In genomic region chr11:28759311-28759710, GRCh38 we compare ENCODE assay signal across 16 cellular contexts.
DNase-seq lines count a peak whose midpoint lies in the region; ATAC-seq, FAIRE-seq and TF ChIP-seq lines count a peak whose summit lies in the region.
"Had no signal": no experiment of that assay in that cellular context is flagged by ENCODE, and none has a peak within 500 bp of the region (broad histone marks: within the 10 kb centered on the region; RNA-seq: fewer than 3 reads in every experiment).

No MANE protein-coding gene starts in this region.

- peak overlapping the region; percentile 93 for H2AK5ac ChIP-seq in IMR-90 (ENCODE audit: low read depth, low read length)
- H2AK5ac ChIP-seq in H1 (ENCODE audit: low read depth, low read length) = no peak overlapping the region
- no peak overlapping the region for H2AK5ac ChIP-seq in mesenchymal stem cell (ENCODE audit: low read length, severe bottlenecking)

- TF ChIP-seq EP300 in H1 (IDR thresholded peaks at IDR 0.05; ENCODE audit: borderline replicate concordance in 1 of 2, low read depth in 2 of 2, low read length in 2 of 2) = no peak

- in situ Hi-C loops in ACHN (cut with HindIII; ENCODE audit: low pct_ligation_motif_present, low pct_unique_long_range_greater_than_20kb, low sequenced_read_pairs) = no loop called here
- in situ Hi-C loops in IMR-90 (cut with MboI; ENCODE audit: low sequenced_read_pairs) = no loop called here

- CTCF ChIA-PET in IMR-90 (lab: Yijun Ruan, JAX) (interaction anchor here (0.6 to 1.0 kb wide), 2 partner anchors 400 to 593 kb away, joined by 3 to 4 read pairs; no protein-coding TSS in a partner anchor), H1 (lab: Charles Lee; ENCODE audit: partially characterized antibody) (interaction anchor here (0.5 kb wide), 1 partner anchor 1600 kb away, joined by 4 read pairs; no protein-coding TSS in a partner anchor)

- peak overlapping the region; percentile 85 for H3K56ac ChIP-seq in IMR-90 (ENCODE audit: extremely low read depth, insufficient read depth, low read length)
- H3K56ac ChIP-seq in H1 (replicated peaks; ENCODE audit: insufficient read length, low read depth, low read length) = no peak overlapping the region

- no peaks in the 10 kb centered on the region for H3K79me2 ChIP-seq in H1 (ENCODE audit: control insufficient read depth in 1 of 2, insufficient read depth in 2 of 2, low read length in 2 of 2)

- H3K4me2 ChIP-seq in IMR-90 (ENCODE audit: low read depth, low read length) = no peak overlapping the region
- H3K4me2 ChIP-seq in H1 (ENCODE audit: insufficient read depth in 1 of 2, low read depth in 2 of 2, low read length in 2 of 2) = no peak overlapping the region
- H3K4me2 ChIP-seq in mesenchymal stem cell (ENCODE audit: low read length, poor library complexity, severe bottlenecking) = no peak overlapping the region

- H2BK5ac ChIP-seq in IMR-90 (ENCODE audit: low read depth, low read length, poor library complexity, severe bottlenecking) (peak overlapping the region; percentile 95), H1 (ENCODE audit: low read depth, low read length) (no peak overlapping the region), mesenchymal stem cell (ENCODE audit: low read depth, low read length, poor library complexity, severe bottlenecking) (no peak overlapping the region)

- intact Hi-C loops in IMR-90 (cut with micrococcal nuclease) (loop anchor here (1.0 to 10.0 kb wide), 4 partner anchors 205 to 1042 kb away; no protein-coding TSS in a partner anchor), psoas muscle (cut with DNase I) (no loop called here)

- no peak overlapping the region for H2AFZ ChIP-seq in IMR-90 (replicated peaks; ENCODE audit: low read length, poor library complexity)
- peak overlapping the region; percentile 18; the same call in 1 of the 2 replicates for H2AFZ ChIP-seq in H1 (ENCODE audit: low read length)
- H2AFZ ChIP-seq in mesenchymal stem cell (ENCODE audit: low read depth, low read length) = no peak overlapping the region

- no TSS peak for BruUV-seq in IMR-90 (replicated peaks; lab: Mats Ljungman, UMichigan)

- H3K4me3 ChIP-seq in IMR-90 (ENCODE audit: insufficient read depth, low read depth, low read length) (no peak overlapping the region), H1 (ENCODE audit: extremely low read depth in 1 of 4, insufficient read depth in 2 of 4, low read depth in 3 of 4, low read length in 4 of 4) (no peak overlapping the region), mesenchymal stem cell (ENCODE audit: insufficient read depth in 1 of 2, low read depth in 1 of 2, low read length in 2 of 2) (no peak overlapping the region), psoas muscle (no peak overlapping the region)
- H3K4me3 ChIP-seq: MG63, ovary, SJSA1 had no signal

- H2BK120ac ChIP-seq in IMR-90 (ENCODE audit: low read depth, low read length) = peak overlapping the region; percentile 98
- H2BK120ac ChIP-seq in H1 (replicated peaks; ENCODE audit: low read depth, low read length) = no peak overlapping the region
- H2BK120ac ChIP-seq in mesenchymal stem cell (ENCODE audit: low read depth, low read length) = no peak overlapping the region

- DNase-seq in ACHN (peak; percentile 81), IMR-90 (peak; percentile 59), H1 (ENCODE audit: low read depth in 1 of 2, low spot score in 2 of 2) (no peak), mesenchymal stem cell (peak; percentile 14), osteocyte (ENCODE audit: extremely low spot score, unreplicated experiment) (no peak), SIG-M5 (lab: John Stamatoyannopoulos, UW) (no peak), psoas muscle (no peak)
- no peak for DNase-seq in activated naive CD4-positive, alpha-beta T cell treated with anti-CD3 and anti-CD28 coated beads, Interleukin-2, amount 50 U/mL, for 72 hours (ENCODE audit: low spot score in 2 of 2)
- DNase-seq: activated CD8-positive, alpha-beta T cell treated with anti-CD3 and anti-CD28 coated beads, Interleukin-2, amount 10 ng/mL, durations not matched to agents 7 days and 5 days; activated gamma-delta T cell; caudate nucleus; COR-L47; MG63; NCI-H2081 treated with DMSO at 0.1 percent for 48 hours; ovary had no signal

- H2BK20ac ChIP-seq in IMR-90 (ENCODE audit: low read depth, low read length) (peak overlapping the region; percentile 98), H1 (ENCODE audit: low read length) (no peak overlapping the region)

- H3K23me2 ChIP-seq in H1 (ENCODE audit: low read depth, low read length) = no peaks in the 10 kb centered on the region; the same call in 1 of the 2 replicates

- H3K36me3 Mint-ChIP-seq in activated naive CD4-positive, alpha-beta T cell treated with anti-CD3 and anti-CD28 coated beads, Interleukin-2, amount 50 U/mL, for 72 hours = no peaks in the 10 kb centered on the region
- H3K36me3 Mint-ChIP-seq in osteocyte (ENCODE audit: unreplicated experiment) = no peaks in the 10 kb centered on the region

- H3K27me3 ChIP-seq in IMR-90 (ENCODE audit: control insufficient read depth, insufficient read depth, low read length) (no peaks in the 10 kb centered on the region), H1 (replicated peaks in 1 of 4; ENCODE audit: control insufficient read depth in 3 of 4, extremely low read depth in 1 of 4, insufficient read depth in 3 of 4, low read length in 3 of 4) (no peaks in the 10 kb centered on the region), mesenchymal stem cell (ENCODE audit: control insufficient read depth in 1 of 2, insufficient read depth in 1 of 2, low read length in 2 of 2) (no peaks in the 10 kb centered on the region), psoas muscle (ENCODE audit: insufficient read depth in 3 of 3, low read length in 2 of 3) (no peaks in the 10 kb centered on the region)
- H3K27me3 ChIP-seq: MG63, ovary, SJSA1 had no signal

- H2BK12ac ChIP-seq in H1 (ENCODE audit: low read depth, low read length) (no peak overlapping the region), mesenchymal stem cell (ENCODE audit: low read length in 2 of 2) (peak overlapping the region in 1 of 2 experiments; percentile 63)

- TF ChIP-seq POLR2A in IMR-90 (IDR thresholded peaks at IDR 0.05; ENCODE audit: low read depth, low read length) (no peak), H1 (IDR thresholded peaks at IDR 0.05; ENCODE audit: control extremely low read depth in 1 of 2, low read depth in 2 of 2, low read length in 2 of 2) (no peak)

- H3K23ac ChIP-seq in IMR-90 (ENCODE audit: low read depth, low read length) (peak overlapping the region; percentile 86), H1 (ENCODE audit: insufficient read length) (no peak overlapping the region), mesenchymal stem cell (ENCODE audit: low read length in 2 of 2) (no peak overlapping the region)

- peaks cover 3 to 5% of the 10 kb centered on the region in 2 donors for H3K9me3 Mint-ChIP-seq in activated naive CD4-positive, alpha-beta T cell treated with anti-CD3 and anti-CD28 coated beads, Interleukin-2, amount 50 U/mL, for 72 hours
- H3K9me3 Mint-ChIP-seq in osteocyte (ENCODE audit: unreplicated experiment) = peaks cover 4% of the 10 kb centered on the region

- H3K36me3 ChIP-seq in IMR-90 (ENCODE audit: control insufficient read depth, insufficient read depth, low read length) = no peaks in the 10 kb centered on the region
- no peaks in the 10 kb centered on the region for H3K36me3 ChIP-seq in H1 (ENCODE audit: control insufficient read depth in 2 of 4, insufficient read depth in 4 of 4, low read length in 3 of 4)
- no peaks in the 10 kb centered on the region for H3K36me3 ChIP-seq in mesenchymal stem cell (ENCODE audit: control insufficient read depth in 1 of 2, insufficient read depth in 2 of 2, low read depth in 1 of 2, low read length in 2 of 2)
- no peaks in the 10 kb centered on the region for H3K36me3 ChIP-seq in psoas muscle (ENCODE audit: insufficient read depth in 1 of 2, low read depth in 1 of 2)
- H3K36me3 ChIP-seq: ovary, SJSA1 had no signal

- no peak overlapping the region for H3K4me3 Mint-ChIP-seq in osteocyte (ENCODE audit: unreplicated experiment)
- H3K4me3 Mint-ChIP-seq: activated CD8-positive, alpha-beta T cell treated with anti-CD3 and anti-CD28 coated beads, Interleukin-2, amount 10 ng/mL, durations not matched to agents 7 days and 5 days had no signal

- peaks cover 3% of the 10 kb centered on the region; the same call in 1 of the 2 replicates for H3K9me1 ChIP-seq in IMR-90 (ENCODE audit: insufficient read depth, low read length)

- peaks cover 51% of the 10 kb centered on the region for H3K4me1 Mint-ChIP-seq in osteocyte (ENCODE audit: unreplicated experiment)

- POLR2A ChIA-PET in IMR-90 (lab: Charles Lee; ENCODE audit: unreplicated experiment) (interaction anchor here (0.5 to 1.3 kb wide), 2 partner anchors 8 to 20 kb away, joined by 3 to 4 read pairs; no protein-coding TSS in a partner anchor), H1 (lab: Charles Lee; ENCODE audit: partially characterized antibody) (no interaction called here)

- FAIRE-seq in H1 (lab: Jason Lieb, UNC) = no peak

- H4K20me1 ChIP-seq in IMR-90 (ENCODE audit: insufficient read depth, low read length) (no peaks in the 10 kb centered on the region), H1 (replicated peaks in 1 of 2; ENCODE audit: control insufficient read depth in 1 of 2, insufficient read depth in 2 of 2, low read length in 2 of 2) (no peaks in the 10 kb centered on the region)

- H3K27ac ChIP-seq in IMR-90 (ENCODE audit: insufficient read depth, low read length) (peak overlapping the region; percentile 99), H1 (ENCODE audit: low read depth, low read length) (no peak overlapping the region), mesenchymal stem cell (ENCODE audit: low read length, poor library complexity, severe bottlenecking) (peak overlapping the region; percentile 29), psoas muscle (no peak overlapping the region)
- H3K27ac ChIP-seq: ovary had no signal

- H2BK15ac ChIP-seq in IMR-90 (ENCODE audit: low read depth, low read length) (peak overlapping the region; percentile 71), H1 (ENCODE audit: low read length) (no peak overlapping the region), mesenchymal stem cell (ENCODE audit: low read depth, poor library complexity, severe bottlenecking) (no peak overlapping the region)

- H3K9me3 ChIP-seq in IMR-90 (ENCODE audit: control insufficient read depth, insufficient read depth, low read length) (no peaks in the 10 kb centered on the region), H1 (ENCODE audit: insufficient read depth in 2 of 2, low read depth in 1 of 2, low read length in 1 of 2) (no peaks in the 10 kb centered on the region), mesenchymal stem cell (ENCODE audit: control insufficient read depth, low read length) (no peaks in the 10 kb centered on the region), psoas muscle (no peaks in the 10 kb centered on the region)
- H3K9me3 ChIP-seq: MG63, ovary, SJSA1 had no signal

- peak overlapping the region; percentile 40 to 92 for H4K8ac ChIP-seq in IMR-90 (ENCODE audit: low read depth in 2 of 2, low read length in 2 of 2)
- no peak overlapping the region for H4K8ac ChIP-seq in H1 (ENCODE audit: extremely low read depth, insufficient read depth, low read length)
- no peak overlapping the region for H4K8ac ChIP-seq in mesenchymal stem cell (ENCODE audit: low read length)

- H3K4me1 ChIP-seq in IMR-90 (ENCODE audit: control insufficient read depth, insufficient read depth, low read length) (peaks cover 14% of the 10 kb centered on the region; the same call in 1 of the 2 replicates), H1 (replicated peaks in 1 of 4; ENCODE audit: control insufficient read depth in 3 of 4, insufficient read depth in 4 of 4, low read length in 3 of 4) (peaks cover 0 to 5% (median 0%) of the 10 kb centered on the region in 4 experiments; a peak in 2 of 7 replicates), mesenchymal stem cell (ENCODE audit: control insufficient read depth, insufficient read depth, low read depth, low read length) (peaks cover 4% of the 10 kb centered on the region), psoas muscle (no peaks in the 10 kb centered on the region)

- no peak overlapping the region for H3K27ac Mint-ChIP-seq in activated naive CD4-positive, alpha-beta T cell treated with anti-CD3 and anti-CD28 coated beads, Interleukin-2, amount 50 U/mL, for 72 hours
- H3K27ac Mint-ChIP-seq in osteocyte (ENCODE audit: unreplicated experiment) = no peak overlapping the region
- H3K27ac Mint-ChIP-seq: activated CD8-positive, alpha-beta T cell treated with anti-CD3 and anti-CD28 coated beads, Interleukin-2, amount 10 ng/mL, durations not matched to agents 7 days and 5 days had no signal

- peak overlapping the region; percentile 93 for H3K4ac ChIP-seq in IMR-90 (ENCODE audit: low read depth, low read length)
- H3K4ac ChIP-seq in H1 (replicated peaks; ENCODE audit: insufficient read length, low read depth, low read length) = no peak overlapping the region
- no peak overlapping the region for H3K4ac ChIP-seq in mesenchymal stem cell (ENCODE audit: low read depth in 1 of 2, low read length in 2 of 2)

- TF ChIP-seq CTCF in IMR-90 (conservative IDR thresholded peaks at IDR 0.05; ENCODE audit: low read depth, low read length) = no peak
- TF ChIP-seq CTCF in H1 (IDR thresholded peaks at IDR 0.05; ENCODE audit: control extremely low read depth in 1 of 3, insufficient read depth in 1 of 3, low read depth in 1 of 3, low read length in 3 of 3) = no peak
- no peak for TF ChIP-seq CTCF in osteocyte (IDR thresholded peaks at IDR 0.05)
- TF ChIP-seq CTCF in psoas muscle (IDR thresholded peaks at IDR 0.05) = no peak

- TF ChIP-seq RAD21 in IMR-90 (IDR thresholded peaks at IDR 0.05; ENCODE audit: low read length) = no peak
- TF ChIP-seq RAD21 in H1 (IDR thresholded peaks at IDR 0.05 in 1 of 2, conservative IDR thresholded peaks at IDR 0.05 in 1 of 2; ENCODE audit: low read depth in 2 of 2, low read length in 2 of 2) = no peak

- H3K27me3 Mint-ChIP-seq in osteocyte (ENCODE audit: unreplicated experiment) = no peaks in the 10 kb centered on the region

- dilution Hi-C loops in IMR-90 (cut with HindIII; ENCODE audit: low sequenced_read_pairs, unreplicated experiment) = no loop called here

- peak overlapping the region; percentile 79 for H4K5ac ChIP-seq in IMR-90 (ENCODE audit: low read depth, low read length)
- H4K5ac ChIP-seq in H1 (ENCODE audit: insufficient read length, low read depth, low read length) = no peak overlapping the region

- H3K9ac ChIP-seq in IMR-90 (ENCODE audit: low read depth, low read length) (peak overlapping the region; percentile 46; the same call in 1 of the 2 replicates), H1 (replicated peaks in 1 of 4; ENCODE audit: extremely low read depth in 1 of 4, low read depth in 3 of 4, low read length in 3 of 4) (no peak overlapping the region), mesenchymal stem cell (ENCODE audit: low read length) (no peak overlapping the region)

- H3K79me1 ChIP-seq in IMR-90 (ENCODE audit: low read depth in 1 of 2, low read length in 2 of 2) (peaks cover 4 to 8% of the 10 kb centered on the region in 2 experiments; a peak in 2 of 4 replicates), H1 (ENCODE audit: low read depth, low read length) (no peaks in the 10 kb centered on the region), mesenchymal stem cell (replicated peaks; ENCODE audit: low read length, poor library complexity, severe bottlenecking) (no peaks in the 10 kb centered on the region)

- H2AK9ac ChIP-seq in IMR-90 (replicated peaks; ENCODE audit: low read depth, low read length, poor library complexity) = no peak overlapping the region

- ATAC-seq in IMR-90 (ENCODE audit: low read depth) (no peak), psoas muscle (no peak)
- ATAC-seq in activated naive CD4-positive, alpha-beta T cell treated with anti-CD3 and anti-CD28 coated beads, Interleukin-2, amount 50 U/mL, for 72 hours = no peak
- ATAC-seq: activated CD8-positive, alpha-beta T cell treated with anti-CD3 and anti-CD28 coated beads, Interleukin-2, amount 10 ng/mL, durations not matched to agents 7 days and 5 days had no signal

- peak overlapping the region; percentile 98 for H4K91ac ChIP-seq in IMR-90 (ENCODE audit: insufficient read depth, low read depth, low read length)
- no peak overlapping the region for H4K91ac ChIP-seq in H1 (replicated peaks; ENCODE audit: insufficient read length, low read length)
- no peak overlapping the region for H4K91ac ChIP-seq in mesenchymal stem cell (ENCODE audit: low read length)

- peak overlapping the region; percentile 82 for H3K14ac ChIP-seq in IMR-90 (replicated peaks; ENCODE audit: low read depth, low read length)
- H3K14ac ChIP-seq in H1 (ENCODE audit: insufficient read length) = no peak overlapping the region
- H3K14ac ChIP-seq in mesenchymal stem cell (ENCODE audit: low read length in 2 of 2) = no peak overlapping the region

- peak overlapping the region; percentile 94 for H3K18ac ChIP-seq in IMR-90 (ENCODE audit: low read depth, low read length)
- H3K18ac ChIP-seq in H1 (ENCODE audit: extremely low read depth, low read length) = no peak overlapping the region
- H3K18ac ChIP-seq in mesenchymal stem cell (ENCODE audit: low read depth in 1 of 2, low read length in 2 of 2) = peak overlapping the region in 1 of 2 experiments; percentile 34

Comparison
In these comparisons a context has a peak if more than half of its experiments do, and no peak if none do; other contexts are left out.
1. DNase-seq: peak in ACHN (single experiment), IMR-90 (single experiment) and mesenchymal stem cell (single experiment); none in H1 (0 of 2), activated naive CD4-positive, alpha-beta T cell treated with anti-CD3 and anti-CD28 coated beads, Interleukin-2, amount 50 U/mL, for 72 hours (0 of 2), osteocyte (single experiment), SIG-M5 (single experiment) and psoas muscle (0 of 2).
2. H3K27ac ChIP-seq: peak in IMR-90 (single experiment) and mesenchymal stem cell (single experiment); none in H1 (single experiment) and psoas muscle (single experiment).
3. H4K8ac ChIP-seq: peak in IMR-90 (2 of 2); none in H1 (single experiment) and mesenchymal stem cell (single experiment).